Comparison of ENCODE assay signal across 30 cellular contexts in genomic region chr6:94548211-94548610, GRCh38.
"Had no signal": no experiment of that assay in that cellular context is flagged by ENCODE, and none has a peak within 500 bp of the region (broad histone marks: within the 10 kb centered on the region; RNA-seq: fewer than 3 reads in every experiment).

No MANE protein-coding gene starts in this region.

- H3K4me1 ChIP-seq: heart right ventricle had no signal

- H3K27me3 Mint-ChIP-seq: activated B cell treated with CpG ODN at 0.5 μM for 24 hours; activated CD8-positive, alpha-beta T cell treated with anti-CD3 and anti-CD28 coated beads for 36 hours; activated naive CD8-positive, alpha-beta T cell; activated T-helper 17 cell treated with anti-CD3 and anti-CD28 coated beads, Interleukin-2, amount 50 U/mL, for 72 hours; T-helper 17 cell had no signal

- H3K4me1 Mint-ChIP-seq: activated B cell treated with CpG ODN at 0.5 μM for 24 hours; activated T-helper 17 cell treated with anti-CD3 and anti-CD28 coated beads, Interleukin-2, amount 50 U/mL, for 72 hours; T-helper 17 cell had no signal

- H3K9me3 ChIP-seq: heart right ventricle had no signal

- H3K9me3 Mint-ChIP-seq: activated B cell treated with CpG ODN at 0.5 μM for 24 hours; activated T-cell treated with anti-CD3 and anti-CD28 coated beads, Interleukin-2, amount 50 U/mL, for 4 hours; endodermal cell; T-helper 2 cell treated with Interferon-gamma antibody and Interleukin-4, amounts not matched to agents 5 μg/mL and 100 μg/mL, for 36 hours had no signal

- ATAC-seq: activated CD4-positive, CD25-positive, alpha-beta regulatory T cell treated with anti-CD3 and anti-CD28 coated beads, Interleukin-2, amount 50 U/mL, for 24 hours; activated CD8-positive, alpha-beta T cell treated with anti-CD3 and anti-CD28 coated beads for 36 hours; activated T-cell treated with anti-CD3 and anti-CD28 coated beads, Interleukin-2, amount 50 U/mL, for 4 hours; activated T-helper 17 cell treated with anti-CD3 and anti-CD28 coated beads, Interleukin-2, amount 50 U/mL, for 72 hours; esophagus mucosa; heart right ventricle; T-helper 17 cell had no signal

- H3K27ac Mint-ChIP-seq: activated B cell treated with CpG ODN at 0.5 μM for 24 hours; activated CD8-positive, alpha-beta T cell treated with anti-CD3 and anti-CD28 coated beads for 36 hours; activated naive CD8-positive, alpha-beta T cell; activated T-helper 17 cell treated with anti-CD3 and anti-CD28 coated beads, Interleukin-2, amount 50 U/mL, for 72 hours; endodermal cell; T-helper 17 cell; T-helper 2 cell treated with Interferon-gamma antibody and Interleukin-4, amounts not matched to agents 5 μg/mL and 100 μg/mL, for 36 hours had no signal

- H3K4me3 Mint-ChIP-seq: activated B cell treated with CpG ODN at 0.5 μM for 24 hours; activated CD8-positive, alpha-beta T cell treated with anti-CD3 and anti-CD28 coated beads for 36 hours; activated naive CD8-positive, alpha-beta T cell; activated T-cell treated with anti-CD3 and anti-CD28 coated beads, Interleukin-2, amount 50 U/mL, for 4 hours; activated T-helper 17 cell treated with anti-CD3 and anti-CD28 coated beads, Interleukin-2, amount 50 U/mL, for 72 hours; endodermal cell; T-helper 17 cell; T-helper 2 cell treated with Interferon-gamma antibody and Interleukin-4, amounts not matched to agents 5 μg/mL and 100 μg/mL, for 36 hours had no signal

- H3K27me3 ChIP-seq: dorsolateral prefrontal cortex, heart right ventricle had no signal

- H3K36me3 Mint-ChIP-seq: activated naive CD8-positive, alpha-beta T cell had no signal

- H3K36me3 ChIP-seq: heart right ventricle, WERI-Rb-1 had no signal

- FAIRE-seq: astrocyte had no signal

- H3K27ac ChIP-seq: dorsolateral prefrontal cortex, heart right ventricle, WERI-Rb-1 had no signal

- DNase-seq: activated B cell treated with CpG ODN at 0.5 μM for 24 hours; activated CD4-positive, alpha-beta T cell treated with anti-CD3 and anti-CD28 coated beads for 48 hours; activated CD4-positive, alpha-beta T cell treated with anti-CD3 and anti-CD28 coated beads, Interleukin-2, amount 50 U/mL, for 1 hour; activated CD4-positive, alpha-beta T cell treated with anti-CD3 and anti-CD28 coated beads, Interleukin-2, amount 50 U/mL, for 48 hours; activated CD8-positive, alpha-beta memory T cell treated with anti-CD3 and anti-CD28 coated beads for 24 hours; activated CD8-positive, alpha-beta T cell treated with anti-CD3 and anti-CD28 coated beads for 36 hours; activated effector memory CD4-positive, alpha-beta T cell treated with Interleukin-2 at 50 U/mL for 16 hours; activated gamma-delta T cell treated with Interleukin-2 at 50 U/mL for 16 hours; activated naive CD4-positive, alpha-beta T cell treated with anti-CD3 and anti-CD28 coated beads, Interleukin-2, amount 50 U/mL, for 16 hours; activated naive CD4-positive, alpha-beta T cell treated with Interleukin-2 at 50 U/mL for 16 hours; activated T-cell treated with anti-CD3 and anti-CD28 coated beads, Interleukin-2, amount 50 U/mL, for 4 hours; amniotic stem cell; anterior cingulate cortex; caudate nucleus; cortex of kidney; dorsolateral prefrontal cortex; effector memory CD4-positive, alpha-beta T cell; endodermal cell; foreskin fibroblast; heart right ventricle; T-helper 1 cell; T-helper 17 cell; T1000; WERI-Rb-1 had no signal

- H3K4me3 ChIP-seq: dorsolateral prefrontal cortex, heart right ventricle had no signal
